In genomic region chr16:635573-636205, GRCh38 we compare ENCODE assay signal across 8 cellular contexts. TPM values are rescaled to one million over a fixed set of nuclear protein-coding genes. Genes with fewer than 3 reads are reported as not detected.
DNase-seq lines count a peak whose midpoint lies in the region; ATAC-seq and TF ChIP-seq lines count a peak whose summit lies in the region.

No MANE protein-coding gene starts in this region.

- H3K9me3 ChIP-seq in HUES48 (ENCODE audit: control insufficient read depth, insufficient read depth, low read length) (no peaks in the 10 kb centered on the region), mesodermal cell (ENCODE audit: control insufficient read depth, low read length) (no peaks in the 10 kb centered on the region)

- H3K27me3 ChIP-seq in HUES48 (ENCODE audit: control insufficient read depth, insufficient read depth, low read length): no peaks in the 10 kb centered on the region

- no peak overlapping the region for H3K27ac Mint-ChIP-seq in brain

- no peaks in the 10 kb centered on the region for H3K36me3 Mint-ChIP-seq in brain

- TF ChIP-seq CTCF in brain (conservative IDR thresholded peaks at IDR 0.05) (no peak), GM13977 (IDR thresholded peaks at IDR 0.05; ENCODE audit: extremely low read depth, insufficient read depth, missing control alignments) (no peak)

- H3K36me3 ChIP-seq in HUES48 (ENCODE audit: control insufficient read depth, insufficient read depth, low read length) (peaks cover 17% of the 10 kb centered on the region), mesodermal cell (ENCODE audit: control insufficient read depth, insufficient read depth, low read length) (peaks cover 22% of the 10 kb centered on the region)

- H3K4me1 ChIP-seq in HUES48 (ENCODE audit: control insufficient read depth, insufficient read depth, low read length): peaks cover 19% of the 10 kb centered on the region; the same call in 1 of the 2 replicates
- peaks cover 20% of the 10 kb centered on the region for H3K4me1 ChIP-seq in mesodermal cell (ENCODE audit: control insufficient read depth, insufficient read depth, low read length, poor library complexity, severe bottlenecking)

- H3K27ac ChIP-seq in HUES48 (ENCODE audit: low read depth, low read length) (peak overlapping the region; percentile 50), mesodermal cell (ENCODE audit: low read depth, low read length, severe bottlenecking) (no peak overlapping the region)

- H3K9ac ChIP-seq in HUES48 (ENCODE audit: low read depth, low read length): peak overlapping the region; percentile 51; the same call in 1 of the 2 replicates

- H3K4me1 Mint-ChIP-seq in brain: peaks cover 30% of the 10 kb centered on the region

- peak overlapping the region; percentile 85 for H3K4me3 ChIP-seq in HUES48 (ENCODE audit: low read depth, low read length)
- peak overlapping the region; percentile 75 for H3K4me3 ChIP-seq in mesodermal cell (ENCODE audit: extremely low read depth, insufficient read depth, low read length, poor library complexity, severe bottlenecking)

- in situ Hi-C loops in GM13977 (cut with MboI; ENCODE audit: low pct_unique_long_range_greater_than_20kb, low sequenced_read_pairs, unreplicated experiment): no loop called here

- peaks cover 0 to 6% (median 2%) of the 10 kb centered on the region in 5 experiments for H3K9me3 Mint-ChIP-seq in brain

- peak; percentile 6 for ATAC-seq in GM19035 (IDR thresholded peaks at IDR 0.05; ENCODE audit: unreplicated experiment)

- peaks cover 6% of the 10 kb centered on the region for H3K27me3 Mint-ChIP-seq in brain

- 14 to 15% methylated on average over 44 to 50 of the region's 55 CpGs for WGBS in mesodermal cell (ENCODE audit: insufficient coverage in 2 of 2), 2 experiments

- peak overlapping the region; percentile 62 to 97 (median 96) for H3K4me3 Mint-ChIP-seq in brain

- DNase-seq in NK-92 (lab: John Stamatoyannopoulos, UW; ENCODE audit: unreplicated experiment): no peak
- DNase-seq in NCI-H524 (lab: John Stamatoyannopoulos, UW): no peak
- no peak for DNase-seq in GM13977 (ENCODE audit: low spot score)
- DNase-seq in NCI-H1417 treated with DMSO at 0.1 percent for 48 hours (lab: John Stamatoyannopoulos, UW): no peak

RNA-seq across cellular contexts. Expression of gene METTL26, which starts 0.4 kb away (rescaled TPM):
- polyA plus RNA-seq in brain (ENCODE audit: insufficient read depth, low read depth, low replicate concordance): 191 TPM
- polyA plus RNA-seq in mesodermal cell (2013, experiment 1 of 2): 84.0 TPM
- polyA plus RNA-seq in mesodermal cell (2013, experiment 2 of 2): 70.7 TPM

RNA-seq across cellular contexts. Expression of gene WFIKKN1, which starts 4.9 kb away (rescaled TPM):
- polyA plus RNA-seq in brain (ENCODE audit: insufficient read depth, low read depth, low replicate concordance): 1.4 TPM
- polyA plus RNA-seq in mesodermal cell (2013, experiment 1 of 2): 30.4 TPM
- polyA plus RNA-seq in mesodermal cell (2013, experiment 2 of 2): 30.3 TPM

RNA-seq across cellular contexts. Expression of gene MCRIP2, which starts 5.9 kb away (rescaled TPM):
- 22.6 TPM for polyA plus RNA-seq in brain (ENCODE audit: insufficient read depth, low read depth, low replicate concordance)
- polyA plus RNA-seq in mesodermal cell (2013, experiment 1 of 2): 11.1 TPM
- polyA plus RNA-seq in mesodermal cell (2013, experiment 2 of 2): 11.5 TPM

RNA-seq across cellular contexts. Expression of gene WDR90, which starts 13.5 kb away (rescaled TPM):
- 12.5 TPM for polyA plus RNA-seq in brain (ENCODE audit: insufficient read depth, low read depth, low replicate concordance)
- polyA plus RNA-seq in mesodermal cell (2013, experiment 1 of 2): 19.9 TPM
- polyA plus RNA-seq in mesodermal cell (2013, experiment 2 of 2): 18.6 TPM

RNA-seq across cellular contexts. Expression of gene RHOT2, which starts 32.2 kb away (rescaled TPM):
- 65.6 TPM for polyA plus RNA-seq in brain (ENCODE audit: insufficient read depth, low read depth, low replicate concordance)
- polyA plus RNA-seq in mesodermal cell (2013, experiment 1 of 2): 96.2 TPM
- 75.5 TPM for polyA plus RNA-seq in mesodermal cell (2013, experiment 2 of 2)
